In the genomic region with DNA sequence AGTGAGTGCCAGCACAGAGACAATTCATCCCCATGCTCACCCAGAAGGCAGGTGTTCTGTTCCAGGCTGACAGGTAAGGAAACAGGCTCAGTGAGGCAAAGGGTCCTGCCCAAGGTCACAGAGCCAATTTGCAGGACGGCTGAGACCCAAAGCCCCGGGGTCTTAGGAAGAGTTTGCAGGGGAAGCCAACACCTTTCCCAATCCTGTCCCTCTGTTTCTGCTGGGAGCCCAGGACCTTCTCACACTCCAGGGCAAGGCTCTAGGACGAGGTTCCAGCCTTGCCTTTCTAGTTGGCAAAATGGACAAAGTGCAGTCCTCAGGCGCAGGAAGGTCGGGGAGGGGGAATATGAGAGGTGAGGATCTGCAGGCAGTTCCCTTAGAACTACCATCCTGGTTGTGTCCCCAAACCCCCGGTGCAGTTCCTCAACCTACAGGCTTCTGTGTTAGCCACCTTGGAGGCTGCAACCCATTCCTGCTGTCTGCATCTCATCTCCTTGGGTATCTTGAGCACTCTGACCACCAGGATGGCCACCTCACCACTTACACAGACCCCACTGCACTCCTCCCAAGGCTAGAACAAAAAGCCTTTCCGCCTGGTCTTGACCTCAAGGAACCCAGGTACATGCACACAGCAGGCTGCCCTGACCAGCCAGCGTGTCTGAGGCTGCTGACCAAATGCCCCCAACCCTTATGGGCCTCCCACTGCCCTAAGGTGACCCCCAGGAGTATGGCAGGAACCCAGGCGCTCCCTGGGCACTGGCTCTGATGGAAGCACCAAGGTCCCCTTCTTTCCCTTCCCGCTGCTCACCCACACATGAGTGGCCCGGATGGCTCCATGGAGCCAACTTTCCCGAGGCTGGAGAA, we compare ENCODE assay signal across 10 cellular contexts. TPM values are rescaled to one million over a fixed set of nuclear protein-coding genes. Genes with fewer than 3 reads are reported as not detected.
DNase-seq lines count a peak whose midpoint lies in the region; ATAC-seq and TF ChIP-seq lines count a peak whose summit lies in the region.
"Had no signal": no experiment of that assay in that cellular context is flagged by ENCODE, and none has a peak within 500 bp of the region (broad histone marks: within the 10 kb centered on the region; RNA-seq: fewer than 3 reads in every experiment).

No MANE protein-coding gene starts in this region.

- H3K4me2 ChIP-seq in DOHH2 (ENCODE audit: low read length) = peak overlapping the region; percentile 68

- H4K20me1 ChIP-seq in DOHH2 (ENCODE audit: control insufficient read depth, insufficient read depth, low read depth, low read length) = peaks cover 5% of the 10 kb centered on the region

- H3F3A ChIP-seq in DOHH2 (ENCODE audit: control insufficient read depth, insufficient read depth) = no peaks in the 10 kb centered on the region

- peaks cover 0 to 5% (median under 1%) of the 10 kb centered on the region in 7 donors for H3K9me3 Mint-ChIP-seq in CD4-positive, CD25-positive, alpha-beta regulatory T cell
- H3K9me3 Mint-ChIP-seq in activated CD8-positive, alpha-beta T cell treated with anti-CD3 and anti-CD28 coated beads, Interleukin-2, amount 10 ng/mL, durations not matched to agents 7 days and 5 days (ENCODE audit: insufficient read depth) = no peaks in the 10 kb centered on the region
- H3K9me3 Mint-ChIP-seq in nephron = peaks cover 19% of the 10 kb centered on the region

- H3K36me3 ChIP-seq in CD4-positive, CD25-positive, alpha-beta regulatory T cell (ENCODE audit: control insufficient read depth, insufficient read depth, low read length) = no peaks in the 10 kb centered on the region
- peaks cover 4% of the 10 kb centered on the region for H3K36me3 ChIP-seq in DOHH2 (ENCODE audit: control insufficient read depth, low read length)

- H3K4me1 ChIP-seq in CD4-positive, CD25-positive, alpha-beta regulatory T cell (ENCODE audit: control insufficient read depth, insufficient read depth, low read length, poor library complexity, severe bottlenecking) = peaks cover 30% of the 10 kb centered on the region
- H3K4me1 ChIP-seq in DOHH2 (ENCODE audit: control insufficient read depth, low read length) = peaks cover 20% of the 10 kb centered on the region

- H3K27ac Mint-ChIP-seq in CD4-positive, CD25-positive, alpha-beta regulatory T cell = peak overlapping the region in 2 of 3 donors; percentile 94 to 98
- H3K27ac Mint-ChIP-seq in activated CD8-positive, alpha-beta T cell treated with anti-CD3 and anti-CD28 coated beads, Interleukin-2, amount 10 ng/mL, durations not matched to agents 7 days and 5 days = no peak overlapping the region
- H3K27ac Mint-ChIP-seq in nephron = no peak overlapping the region

- no peak overlapping the region for H3K27ac ChIP-seq in CD4-positive, CD25-positive, alpha-beta regulatory T cell (ENCODE audit: insufficient read depth, low read length, poor library complexity, severe bottlenecking)
- no peak overlapping the region for H3K27ac ChIP-seq in DOHH2 (ENCODE audit: low read depth, low read length)

- no peak for DNase-seq in CD4-positive, CD25-positive, alpha-beta regulatory T cell
- DNase-seq in activated CD8-positive, alpha-beta T cell treated with anti-CD3 and anti-CD28 coated beads, Interleukin-2, amount 10 ng/mL, durations not matched to agents 7 days and 5 days = no peak
- no peak for DNase-seq in glomerular visceral epithelial cell (ENCODE audit: extremely low spot score)
- DNase-seq: HCEC 1CT; NCI-H146; NK-92 treated with Interleukin-12 subunit alpha and Interleukin-12 subunit beta, amount 100 ng/mL, for 24 hours had no signal

- ATAC-seq in CD4-positive, CD25-positive, alpha-beta regulatory T cell (ENCODE audit: low read depth in 2 of 2) = no peak
- no peak for ATAC-seq in activated CD8-positive, alpha-beta T cell treated with anti-CD3 and anti-CD28 coated beads, Interleukin-2, amount 10 ng/mL, durations not matched to agents 7 days and 5 days
- ATAC-seq in GM21367 (IDR thresholded peaks at IDR 0.05; ENCODE audit: unreplicated experiment) (no peak), HG03342 (IDR thresholded peaks at IDR 0.05; ENCODE audit: unreplicated experiment) (no peak)

- POLR2A ChIA-PET in activated CD8-positive, alpha-beta T cell treated with anti-CD3 and anti-CD28 coated beads, Interleukin-2, amount 10 ng/mL, durations not matched to agents 7 days and 5 days (lab: Charles Lee) = interaction anchor here (1.0 kb wide), 1 partner anchor 43 kb away, joined by 3 read pairs; no protein-coding TSS in a partner anchor

- no peaks in the 10 kb centered on the region for H3K9me3 ChIP-seq in CD4-positive, CD25-positive, alpha-beta regulatory T cell (ENCODE audit: control insufficient read depth in 2 of 2, low read length in 2 of 2)
- H3K9me3 ChIP-seq in DOHH2 (ENCODE audit: control insufficient read depth, insufficient read depth, low read length) = no peaks in the 10 kb centered on the region

- CTCF ChIA-PET in activated CD8-positive, alpha-beta T cell treated with anti-CD3 and anti-CD28 coated beads, Interleukin-2, amount 10 ng/mL, durations not matched to agents 7 days and 5 days (lab: Charles Lee) = no interaction called here

- H3K4me1 Mint-ChIP-seq in CD4-positive, CD25-positive, alpha-beta regulatory T cell = peaks cover 0 to 29% (median 16%) of the 10 kb centered on the region in 4 donors
- H3K4me1 Mint-ChIP-seq in activated CD8-positive, alpha-beta T cell treated with anti-CD3 and anti-CD28 coated beads, Interleukin-2, amount 10 ng/mL, durations not matched to agents 7 days and 5 days (ENCODE audit: low read depth) = peaks cover 26% of the 10 kb centered on the region
- peaks cover 18% of the 10 kb centered on the region for H3K4me1 Mint-ChIP-seq in nephron

- H3K79me2 ChIP-seq in DOHH2 (ENCODE audit: control insufficient read depth, low read length) = peaks cover 25% of the 10 kb centered on the region

- H3K27me3 Mint-ChIP-seq in CD4-positive, CD25-positive, alpha-beta regulatory T cell = peaks cover 39% of the 10 kb centered on the region
- H3K27me3 Mint-ChIP-seq in activated CD8-positive, alpha-beta T cell treated with anti-CD3 and anti-CD28 coated beads, Interleukin-2, amount 10 ng/mL, durations not matched to agents 7 days and 5 days (ENCODE audit: low read depth) = peaks cover 30% of the 10 kb centered on the region
- peaks cover 27% of the 10 kb centered on the region for H3K27me3 Mint-ChIP-seq in nephron (ENCODE audit: low read depth)

- no peak for TF ChIP-seq CTCF in DOHH2 (IDR thresholded peaks at IDR 0.05; ENCODE audit: low read depth, low read length, poor library complexity, severe bottlenecking)
- no peak for TF ChIP-seq CTCF in nephron (IDR thresholded peaks at IDR 0.05; ENCODE audit: unreplicated experiment in 3 of 3)

- H3K4me3 Mint-ChIP-seq in CD4-positive, CD25-positive, alpha-beta regulatory T cell = peak overlapping the region; percentile 11 to 97 (median 91)
- H3K4me3 Mint-ChIP-seq in activated CD8-positive, alpha-beta T cell treated with anti-CD3 and anti-CD28 coated beads, Interleukin-2, amount 10 ng/mL, durations not matched to agents 7 days and 5 days = peak overlapping the region; percentile 80
- peak overlapping the region; percentile 83 to 89 (median 86) for H3K4me3 Mint-ChIP-seq in nephron

- no peaks in the 10 kb centered on the region for H3K9me2 ChIP-seq in DOHH2 (replicated peaks; ENCODE audit: control insufficient read depth, low read length)

- H3K4me3 ChIP-seq in CD4-positive, CD25-positive, alpha-beta regulatory T cell (ENCODE audit: low read depth, low read length) = peak overlapping the region; percentile 71
- H3K4me3 ChIP-seq in DOHH2 (ENCODE audit: low read length) = no peak overlapping the region

- no peaks in the 10 kb centered on the region for H3K36me3 Mint-ChIP-seq in CD4-positive, CD25-positive, alpha-beta regulatory T cell
- peaks cover 5% of the 10 kb centered on the region for H3K36me3 Mint-ChIP-seq in activated CD8-positive, alpha-beta T cell treated with anti-CD3 and anti-CD28 coated beads, Interleukin-2, amount 10 ng/mL, durations not matched to agents 7 days and 5 days (ENCODE audit: low read depth)
- peaks cover 10% of the 10 kb centered on the region for H3K36me3 Mint-ChIP-seq in nephron (ENCODE audit: low read depth)

- H3K27me3 ChIP-seq in CD4-positive, CD25-positive, alpha-beta regulatory T cell (ENCODE audit: control insufficient read depth, insufficient read depth, low read length) = peaks cover 8% of the 10 kb centered on the region
- H3K27me3 ChIP-seq in DOHH2 (ENCODE audit: control insufficient read depth, low read length) = peaks cover 29% of the 10 kb centered on the region

RNA-seq across cellular contexts. Expression of gene BRD3, which starts 1.9 kb away (rescaled TPM):
- total RNA-seq in CD4-positive, CD25-positive, alpha-beta regulatory T cell = 39.3 TPM
- polyA plus RNA-seq in CD4-positive, CD25-positive, alpha-beta regulatory T cell = 10 to 100 TPM; 10.4 to 13.7 (median 12.1) TPM
- total RNA-seq in activated CD8-positive, alpha-beta T cell treated with anti-CD3 and anti-CD28 coated beads, Interleukin-2, amount 10 ng/mL, durations not matched to agents 7 days and 5 days = 10 to 100 TPM; 42.1 to 45.2 TPM

RNA-seq across cellular contexts. Expression of gene BRD3OS, which starts 44.5 kb away (rescaled TPM):
- total RNA-seq in CD4-positive, CD25-positive, alpha-beta regulatory T cell = 4.6 TPM
- 10 to 100 TPM; 14.9 to 20.6 (median 17.5) TPM for polyA plus RNA-seq in CD4-positive, CD25-positive, alpha-beta regulatory T cell
- 10 to 100 TPM; 13.5 to 16.0 TPM for total RNA-seq in activated CD8-positive, alpha-beta T cell treated with anti-CD3 and anti-CD28 coated beads, Interleukin-2, amount 10 ng/mL, durations not matched to agents 7 days and 5 days

Comparison
In these comparisons a context has a peak if more than half of its experiments do, and no peak if none do; other contexts are left out.
1. H3K27ac Mint-ChIP-seq: peak in CD4-positive, CD25-positive, alpha-beta regulatory T cell (2 of 3); none in activated CD8-positive, alpha-beta T cell treated with anti-CD3 and anti-CD28 coated beads, Interleukin-2, amount 10 ng/mL, durations not matched to agents 7 days and 5 days (single experiment) and nephron (0 of 3).
2. Peak in every context shown above with its lines, with median percentiles within 50 percentile points of each other: H3K4me3 Mint-ChIP-seq.